Comparison of ENCODE assay signal across 8 cellular contexts in the genomic region with DNA sequence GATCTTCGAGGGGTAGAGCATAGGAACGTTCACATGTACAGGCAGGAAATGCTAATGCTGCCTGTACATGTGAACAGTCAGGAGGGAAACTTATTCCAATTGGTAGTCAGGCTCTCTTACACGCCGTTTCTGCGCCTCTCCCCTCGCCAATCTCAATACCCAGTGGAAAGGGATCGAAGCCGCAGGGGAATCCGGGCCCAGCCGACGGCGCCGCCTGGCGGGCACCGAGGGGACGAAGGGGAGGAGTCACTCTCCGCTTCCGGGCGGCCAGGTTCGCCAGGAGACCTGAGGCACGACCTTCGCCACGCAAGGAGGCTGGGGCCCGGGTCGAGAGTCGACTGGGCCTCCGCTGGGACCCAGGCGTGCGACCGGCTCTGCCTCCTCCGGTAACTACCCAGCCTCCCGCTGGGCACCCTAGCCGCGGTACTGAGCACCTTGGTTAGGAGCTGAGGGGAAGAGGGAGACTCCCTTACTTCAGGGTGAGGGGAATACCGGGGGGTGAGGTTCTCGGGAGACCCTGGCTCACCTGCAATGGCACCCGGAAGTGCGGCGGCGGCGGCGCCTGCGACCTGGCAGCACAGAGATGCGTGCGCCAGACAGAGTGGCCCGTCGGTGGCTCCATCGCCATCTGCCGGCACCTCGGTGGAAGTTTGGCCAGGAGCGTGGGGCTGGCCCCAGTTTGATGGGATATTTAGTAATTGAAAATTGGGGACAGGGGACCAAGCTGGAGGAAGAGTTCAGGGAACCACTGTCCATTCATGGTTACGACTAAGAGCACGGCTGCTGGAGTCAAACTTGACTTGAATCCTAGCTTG. TPM values are rescaled to one million over a fixed set of nuclear protein-coding genes. Genes with fewer than 3 reads are reported as not detected.
DNase-seq lines count a peak whose midpoint lies in the region; ATAC-seq and TF ChIP-seq lines count a peak whose summit lies in the region.

Gene PIGO (minus strand): TSS at position 557 of the 815 bp plus-strand sequence. CDS start 1,026 bp downstream, outside the sequence.

- DNase-seq in NCI-H1105 (lab: John Stamatoyannopoulos, UW): peak; percentile 85
- peak; percentile 83 for DNase-seq in T follicular helper cell (ENCODE audit: low read depth)
- DNase-seq in adipocyte (ENCODE audit: low read depth): peak; percentile 93
- DNase-seq in heart left ventricle: peak; percentile 88 to 95 (median 91)
- peak; percentile 97 for DNase-seq in posterior vena cava (ENCODE audit: low spot score)
- DNase-seq in ureter (ENCODE audit: low spot score): peak; percentile 90

- H3K4me1 ChIP-seq in adipocyte (ENCODE audit: control insufficient read depth, insufficient read depth, low read length) (no peaks in the 10 kb centered on the region), heart left ventricle (peaks cover 0 to 16% (median 9%) of the 10 kb centered on the region in 12 donors)

- H3K36me3 ChIP-seq in adipocyte (ENCODE audit: control insufficient read depth, insufficient read depth, low read length, severe bottlenecking) (peaks cover 53% of the 10 kb centered on the region), heart left ventricle (peaks cover 0 to 53% (median 48%) of the 10 kb centered on the region in 9 donors)

- ATAC-seq in HG02623 (IDR thresholded peaks at IDR 0.05; ENCODE audit: unreplicated experiment) (peak; percentile 85), heart left ventricle (peak; percentile 73 to 96 (median 94))

- peak within 1 kb of the TSS; percentile 86 to 99 (median 96) for H3K27ac ChIP-seq in heart left ventricle

- intact Hi-C loops in heart left ventricle (cut with DNase I): loop anchor here (1.0 to 5.0 kb wide), 7 partner anchors 16 to 334 kb away; partner anchors contain the start of gene VCP (in 1 of the 10)
- intact Hi-C loops in posterior vena cava (cut with DNase I): no loop called here

- H3K9me3 ChIP-seq in adipocyte (ENCODE audit: control insufficient read depth, low read length): no peaks in the 10 kb centered on the region
- no peaks in the 10 kb centered on the region for H3K9me3 ChIP-seq in heart left ventricle

- peak within 1 kb of the TSS; percentile 92 for H3K4me3 ChIP-seq in adipocyte (ENCODE audit: low read length)
- H3K4me3 ChIP-seq in heart left ventricle: peak within 1 kb of the TSS; percentile 53 to 100 (median 90)

- TF ChIP-seq CTCF in GM12872 (IDR thresholded peaks at IDR 0.05; ENCODE audit: insufficient read depth, low read depth, low read length) (peak; percentile 91), heart left ventricle (IDR thresholded peaks at IDR 0.05) (peak; percentile 57 to 79 (median 74))

- TF ChIP-seq POLR2A in heart left ventricle (IDR thresholded peaks at IDR 0.05): peak in 1 of 2 donors; percentile 37

- H3K27me3 ChIP-seq in adipocyte (replicated peaks; ENCODE audit: control insufficient read depth, insufficient read depth, low read length) (no peaks in the 10 kb centered on the region), heart left ventricle (no peaks in the 10 kb centered on the region)

- peak within 1 kb of the TSS; percentile 94 for H3K9ac ChIP-seq in adipocyte (ENCODE audit: low read length)

- 0 to 1% (median 1%) methylated on average over 43 to 53 of the region's 53 CpGs for WGBS in heart left ventricle, 4 donors

RNA-seq across cellular contexts. Expression of gene PIGO, which starts in this region (rescaled TPM):
- total RNA-seq in heart left ventricle: 10 to 100 TPM in 2 of 9 donors, 1 to 10 TPM in 7; 7.0 to 13.1 (median 9.1) TPM
- polyA plus RNA-seq in heart left ventricle: 10 to 100 TPM in 1 of 2 donors, 1 to 10 TPM in 1; 8.6 to 12.0 TPM
- 10 to 100 TPM; 11.8 to 15.3 TPM for total RNA-seq in posterior vena cava
- 35.2 TPM for total RNA-seq in ureter

Comparison
In these comparisons a context has a peak if more than half of its experiments do, and no peak if none do; other contexts are left out.
1. Peak in every context shown above with its lines: DNase-seq, ATAC-seq, H3K4me3 ChIP-seq and H3K27ac ChIP-seq.
2. intact Hi-C loops: an anchor here in heart left ventricle (1.0 to 5.0 kb wide); none called in posterior vena cava.